ENCODE assay signal across 6 cellular contexts in genomic region chr6:41073968-41074691, GRCh38. TPM values are rescaled to one million over a fixed set of nuclear protein-coding genes. Genes with fewer than 3 reads are reported as not detected.
A peak's percentile ranks its signal among the peaks of the same experiment; 100 is the strongest.
DNase-seq lines count a peak whose midpoint lies in the region; ATAC-seq, FAIRE-seq and TF ChIP-seq lines count a peak whose summit lies in the region.

No MANE protein-coding gene starts in this region.

- TF ChIP-seq EP300 in stomach (IDR thresholded peaks at IDR 0.05), result no peak

- 5 to 8% methylated on average over 10 to 11 of the region's 11 CpGs for WGBS in esophagus squamous epithelium, 2 donors
- WGBS in stomach, 5 donors, result 2 to 5% (median 3%) methylated on average over 11 of the region's 11 CpGs

- TF ChIP-seq CTCF in DND-41 (IDR thresholded peaks at IDR 0.05; ENCODE audit: borderline replicate concordance, extremely low read depth, low read length, poor library complexity, severe bottlenecking), result no peak
- no peak for TF ChIP-seq CTCF in esophagus squamous epithelium (IDR thresholded peaks at IDR 0.05)
- no peak for TF ChIP-seq CTCF in stomach (IDR thresholded peaks at IDR 0.05)

- no peaks in the 10 kb centered on the region for H3K27me3 ChIP-seq in DND-41 (ENCODE audit: insufficient read depth, low read length, poor library complexity)
- H3K27me3 ChIP-seq in esophagus squamous epithelium, result no peaks in the 10 kb centered on the region
- H3K27me3 ChIP-seq in stomach, result no peaks in the 10 kb centered on the region

- H2AFZ ChIP-seq in DND-41 (ENCODE audit: low read depth, low read length), result peak overlapping the region; percentile 66

- H3K9ac ChIP-seq in DND-41 (ENCODE audit: low read depth, low read length), result peak overlapping the region; percentile 100

- no peak for FAIRE-seq in RCC 7860 (lab: Jason Lieb, UNC)

- H3K9me3 ChIP-seq in DND-41 (ENCODE audit: insufficient read depth, low read length, severe bottlenecking), result no peaks in the 10 kb centered on the region
- no peaks in the 10 kb centered on the region for H3K9me3 ChIP-seq in esophagus squamous epithelium
- H3K9me3 ChIP-seq in stomach, result no peaks in the 10 kb centered on the region

- TF ChIP-seq POLR2A in esophagus squamous epithelium (IDR thresholded peaks at IDR 0.05), result no peak
- no peak for TF ChIP-seq POLR2A in stomach (IDR thresholded peaks at IDR 0.05)

- intact Hi-C loops in esophagus squamous epithelium (cut with DNase I) (no loop called here), stomach (cut with DNase I; ENCODE audit: low total_unique reads) (no loop called here)

- H3K79me2 ChIP-seq in DND-41 (ENCODE audit: insufficient read depth, low read length), result peaks cover 74% of the 10 kb centered on the region

- peak overlapping the region; percentile 90 for H3K4me2 ChIP-seq in DND-41 (ENCODE audit: insufficient read depth, low read length)

- H3K4me1 ChIP-seq in DND-41 (ENCODE audit: insufficient read depth, low read length) (peaks cover 57% of the 10 kb centered on the region), esophagus squamous epithelium (peaks cover 9 to 53% (median 15%) of the 10 kb centered on the region in 3 donors), stomach (peaks cover 28 to 69% (median 45%) of the 10 kb centered on the region in 4 donors)

- peaks cover 59% of the 10 kb centered on the region for H3K36me3 ChIP-seq in DND-41 (ENCODE audit: insufficient read depth, low read length)
- H3K36me3 ChIP-seq in esophagus squamous epithelium, result peaks cover 0 to 21% (median 0%) of the 10 kb centered on the region in 3 donors
- peaks cover 4 to 15% (median 13%) of the 10 kb centered on the region in 4 donors for H3K36me3 ChIP-seq in stomach

- H3K27ac ChIP-seq in DND-41 (ENCODE audit: low read length), result peak overlapping the region; percentile 89
- H3K27ac ChIP-seq in esophagus squamous epithelium, result peak overlapping the region; percentile 99
- peak overlapping the region; percentile 94 to 100 (median 100) for H3K27ac ChIP-seq in stomach

- H3K4me3 ChIP-seq in DND-41 (ENCODE audit: low read depth in 1 of 2, low read length in 2 of 2) (peak overlapping the region; percentile 69 to 91), esophagus squamous epithelium (peak overlapping the region; percentile 89 to 91 (median 89)), stomach (peak overlapping the region; percentile 81 to 94 (median 92))

- ATAC-seq in DND-41 (ENCODE audit: insufficient read depth, low read depth), result no peak
- no peak for ATAC-seq in GM21367 (IDR thresholded peaks at IDR 0.05; ENCODE audit: unreplicated experiment)

- H4K20me1 ChIP-seq in DND-41 (ENCODE audit: insufficient read depth, low read length), result peaks cover 44% of the 10 kb centered on the region

- DNase-seq in DND-41 (no peak), NCI-H748 treated with DMSO at 0.1 percent for 48 hours (lab: John Stamatoyannopoulos, UW) (peak; percentile 51), esophagus squamous epithelium (lab: John Stamatoyannopoulos, UW) (no peak), stomach (no peak), RCC 7860 (ENCODE audit: low spot score) (no peak)

RNA-seq across cellular contexts. Expression of gene NFYA, which starts 1.4 kb away (rescaled TPM):
- total RNA-seq in esophagus squamous epithelium (10 to 100 TPM in 3 of 4 donors, 1 to 10 TPM in 1; 9.0 to 16.4 (median 14.0) TPM), stomach (10 to 100 TPM in 4 of 5 donors, 1 to 10 TPM in 1; 8.1 to 35.0 (median 20.0) TPM)
- polyA plus RNA-seq in stomach, result 1 to 10 TPM; 5.0 to 7.6 (median 5.9) TPM

RNA-seq across cellular contexts. Expression of gene OARD1, which starts 2.0 kb away (rescaled TPM):
- total RNA-seq in esophagus squamous epithelium (10 to 100 TPM in 3 of 4 donors, 1 to 10 TPM in 1; 8.6 to 30.0 (median 16.1) TPM), stomach (10 to 100 TPM in 3 of 5 donors, 1 to 10 TPM in 2; 1.2 to 39.7 (median 26.4) TPM)
- 10 to 100 TPM; 36.1 to 69.0 (median 36.6) TPM for polyA plus RNA-seq in stomach

RNA-seq across cellular contexts. Expression of gene APOBEC2, which starts 21.1 kb away (rescaled TPM):
- total RNA-seq in esophagus squamous epithelium (1 to 10 TPM in 1 of 4 donors, not detected in 3; 2.2 TPM), stomach (10 to 100 TPM in 1 of 5 donors, 1 to 10 TPM in 1, not detected in 3; 7.2 to 12.6 TPM)
- 10 to 100 TPM in 2 of 3 donors, 1 to 10 TPM in 1; 7.6 to 36.7 (median 11.3) TPM for polyA plus RNA-seq in stomach

RNA-seq across cellular contexts. Expression of gene TSPO2, which starts 31.9 kb away (rescaled TPM):
- not detected for total RNA-seq in esophagus squamous epithelium
- not detected for total RNA-seq in stomach
- polyA plus RNA-seq in stomach, result 1 to 10 TPM in 1 of 3 donors, under 1 TPM in 2; 0.15 to 1.4 (median 0.92) TPM

RNA-seq across cellular contexts. Expression of gene UNC5CL, which starts 35.1 kb away (rescaled TPM):
- total RNA-seq in esophagus squamous epithelium (1 to 10 TPM in 2 of 4 donors, under 1 TPM in 2; 0.42 to 1.2 (median 0.81) TPM), stomach (10 to 100 TPM in 4 of 5 donors, 1 to 10 TPM in 1; 2.3 to 84.8 (median 58.3) TPM)
- polyA plus RNA-seq in stomach, result 10 to 100 TPM in 1 of 3 donors, 1 to 10 TPM in 2; 4.4 to 13.0 (median 9.7) TPM
